Comparison of ENCODE assay signal across 12 cellular contexts in genomic region chr20:34017610-34018009, GRCh38. TPM values are rescaled to one million over a fixed set of nuclear protein-coding genes. Genes with fewer than 3 reads are reported as not detected.
DNase-seq lines count a peak whose midpoint lies in the region; ATAC-seq and TF ChIP-seq lines count a peak whose summit lies in the region.
"Had no signal": no experiment of that assay in that cellular context is flagged by ENCODE, and none has a peak within 500 bp of the region (broad histone marks: within the 10 kb centered on the region; RNA-seq: fewer than 3 reads in every experiment).

No MANE protein-coding gene starts in this region.

- peak overlapping the region; percentile 17 for H3K27ac ChIP-seq in psoas muscle
- H3K27ac ChIP-seq in spleen = no peak overlapping the region
- H3K27ac ChIP-seq: 22Rv1, gastroesophageal sphincter, transverse colon, WERI-Rb-1 had no signal

- no peaks in the 10 kb centered on the region for H3K27me3 ChIP-seq in psoas muscle (ENCODE audit: insufficient read depth in 3 of 3, low read length in 2 of 3)
- H3K27me3 ChIP-seq in spleen (replicated peaks in 1 of 7) = no peaks in the 10 kb centered on the region
- H3K27me3 ChIP-seq: gastroesophageal sphincter, transverse colon had no signal

- peak; percentile 20 for DNase-seq in NCI-H2196 (lab: John Stamatoyannopoulos, UW; ENCODE audit: unreplicated experiment)
- no peak for DNase-seq in NCI-H2196 treated with DMSO at 0.1 percent for 48 hours (lab: John Stamatoyannopoulos, UW; ENCODE audit: unreplicated experiment)
- peak; percentile 70 for DNase-seq in RKO (ENCODE audit: low spot score)
- peak; percentile 13 for DNase-seq in epidermal melanocyte (ENCODE audit: insufficient read length, low spot score)
- DNase-seq in psoas muscle = no peak
- no peak for DNase-seq in NOMO-1 treated with DMSO at 0.1 percent for 48 hours (lab: John Stamatoyannopoulos, UW; ENCODE audit: unreplicated experiment)
- no peak for DNase-seq in stimulated activated CD4-positive, alpha-beta T cell treated with anti-CD3 and anti-CD28 coated beads, Interleukin-4, amount 100 ng/mL, for 4 hours
- DNase-seq in spleen = no peak
- DNase-seq: transverse colon, WERI-Rb-1 had no signal

- no peaks in the 10 kb centered on the region for H3K9me3 ChIP-seq in psoas muscle
- H3K9me3 ChIP-seq in spleen = no peaks in the 10 kb centered on the region
- H3K9me3 ChIP-seq: gastroesophageal sphincter, transverse colon had no signal

- WGBS in psoas muscle, 3 donors = 78 to 95% (median 85%) methylated on average over 1 of the region's 1 CpG
- 91 to 100% (median 95%) methylated on average over 1 of the region's 1 CpG for WGBS in spleen, 5 donors

- no peak for TF ChIP-seq CTCF in psoas muscle (IDR thresholded peaks at IDR 0.05)
- no peak for TF ChIP-seq CTCF in spleen (IDR thresholded peaks at IDR 0.05 in 8 of 11, conservative IDR thresholded peaks at IDR 0.05 in 3 of 11)

- ATAC-seq in psoas muscle = peak; percentile 32 to 82 (median 66)
- ATAC-seq: gastroesophageal sphincter had no signal

- TF ChIP-seq POLR2A in spleen (IDR thresholded peaks at IDR 0.05) = no peak

- H3K36me3 ChIP-seq in psoas muscle (ENCODE audit: insufficient read depth in 1 of 2, low read depth in 1 of 2) (no peaks in the 10 kb centered on the region), spleen (peaks cover 0 to 10% (median 0%) of the 10 kb centered on the region in 6 donors)
- H3K36me3 ChIP-seq: gastroesophageal sphincter, transverse colon, WERI-Rb-1 had no signal

- intact Hi-C loops in psoas muscle (cut with DNase I) = no loop called here
- intact Hi-C loops in spleen (cut with DNase I; ENCODE audit: low total_unique reads) = no loop called here

- H3K4me3 ChIP-seq in psoas muscle (no peak overlapping the region), spleen (no peak overlapping the region)
- H3K4me3 ChIP-seq: gastroesophageal sphincter, transverse colon had no signal

- H3K4me1 ChIP-seq in psoas muscle (peaks cover 64% of the 10 kb centered on the region), spleen (peaks cover 17 to 99% (median 73%) of the 10 kb centered on the region in 6 donors)

RNA-seq across cellular contexts. Expression of gene RALY, which starts 23.9 kb away (rescaled TPM):
- total RNA-seq in psoas muscle = 100 to 1,000 TPM in 2 of 4 donors, 10 to 100 TPM in 2; 92.3 to 120 (median 98.8) TPM
- polyA plus RNA-seq in psoas muscle = 100 to 1,000 TPM; 139 to 325 (median 151) TPM
- total RNA-seq in spleen = 100 to 1,000 TPM in 2 of 7 donors, 10 to 100 TPM in 5; 72.9 to 107 (median 99.5) TPM
- 100 to 1,000 TPM in 2 of 3 donors, 10 to 100 TPM in 1; 91.4 to 133 (median 120) TPM for polyA plus RNA-seq in spleen

Comparison
In these comparisons a context has a peak if more than half of its experiments do, and no peak if none do; other contexts are left out.
1. DNase-seq: peak in NCI-H2196 (single experiment), RKO (single experiment) and epidermal melanocyte (single experiment); none in NCI-H2196 treated with DMSO at 0.1 percent for 48 hours (single experiment), psoas muscle (0 of 2), NOMO-1 treated with DMSO at 0.1 percent for 48 hours (single experiment), stimulated activated CD4-positive, alpha-beta T cell treated with anti-CD3 and anti-CD28 coated beads, Interleukin-4, amount 100 ng/mL, for 4 hours (0 of 2) and spleen (single experiment).